2 cellular contexts compared by ENCODE assay signal in the genomic region with DNA sequence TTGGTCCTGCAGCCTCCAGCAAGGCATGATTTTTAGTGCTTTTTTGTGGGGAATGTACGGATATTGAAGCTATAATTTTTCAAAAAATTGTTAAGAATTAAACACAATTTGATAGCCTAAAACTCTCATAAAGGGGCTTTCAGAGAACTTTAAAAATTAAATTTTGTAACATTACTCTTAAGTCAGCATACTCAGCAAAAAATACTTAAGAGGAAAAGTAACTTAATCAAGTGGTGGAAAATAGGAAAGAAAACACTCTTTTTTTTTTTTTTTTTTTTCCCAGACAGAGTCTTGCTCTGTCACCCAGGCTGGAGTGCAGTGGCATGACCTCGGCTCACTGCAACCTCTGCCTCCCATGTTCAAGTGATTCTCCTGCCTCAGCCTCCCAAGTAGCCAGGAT.
A peak's percentile ranks its signal among the peaks of the same experiment; 100 is the strongest.
TF ChIP-seq lines count a peak whose summit lies in the region.

No MANE protein-coding gene starts in this region.

TF ChIP-seq in A549, 52 proteins besides CTCF, POLR2A, EP300 and RAD21:
- peak; percentile 68 for TF ChIP-seq MAFK (IDR thresholded peaks at IDR 0.05; ENCODE audit: partially characterized antibody)
TF ChIP-seq in A549: peak in this region for 1; not testable (repeated sequence) for 51.

TF ChIP-seq in K562, 482 proteins besides CTCF, POLR2A, EP300 and RAD21:
- TF ChIP-seq C11orf30 (IDR thresholded peaks at IDR 0.05; ENCODE audit: low read depth): peak; percentile 33; the same call in 1 of the 2 replicates
- TF ChIP-seq ZNF316 (IDR thresholded peaks at IDR 0.05): peak; percentile 60
